31 cellular contexts compared by ENCODE assay signal in genomic region chr11:1393038-1393710, GRCh38. TPM values are rescaled to one million over a fixed set of nuclear protein-coding genes. Genes with fewer than 3 reads are reported as not detected.
"Had no signal": no experiment of that assay in that cellular context is flagged by ENCODE, and none has a peak within 500 bp of the region (broad histone marks: within the 10 kb centered on the region; RNA-seq: fewer than 3 reads in every experiment).

No MANE protein-coding gene starts in this region.

- ATAC-seq: activated CD8-positive, alpha-beta memory T cell treated with anti-CD3 and anti-CD28 coated beads, Interleukin-2, amount 10 ng/mL, durations not matched to agents 7 days and 5 days; activated CD8-positive, alpha-beta T cell treated with anti-CD3 and anti-CD28 coated beads, Interleukin-2, amount 10 ng/mL, durations not matched to agents 7 days and 5 days; esophagus mucosa; heart left ventricle; left lung; sciatic nerve; SK-N-SH treated with all-trans-retinoic acid at 6 μM for 48 hours; stimulated activated naive CD8-positive, alpha-beta T cell treated with anti-CD3 and anti-CD28 coated beads, Interleukin-15, Interleukin-2, amounts not matched to agents 100 U/mL and 50 U/mL, for 24 hours; T-helper 17 cell; WTC11 had no signal

- H3K36me3 ChIP-seq: adrenal gland, ascending aorta, brain microvascular endothelial cell, heart left ventricle, left lung, thoracic aorta, uterus had no signal

- H3K9me3 ChIP-seq: adrenal gland, ascending aorta, heart left ventricle, left lung, thoracic aorta, uterus had no signal

- H3K4me3 ChIP-seq: adrenal gland, ascending aorta, coronary artery, heart left ventricle, left lung, lung, skin epidermis, thoracic aorta, uterus had no signal

- H3K27ac ChIP-seq: ascending aorta, brain microvascular endothelial cell, coronary artery, heart left ventricle, left lung, skin epidermis, thoracic aorta, uterus had no signal

- DNase-seq: activated CD4-positive, alpha-beta T cell treated with anti-CD3 and anti-CD28 coated beads for 1 hour; activated CD4-positive, alpha-beta T cell treated with anti-CD3 and anti-CD28 coated beads, Interleukin-2, amount 10 ng/mL, durations not matched to agents 7 days and 5 days; activated CD8-positive, alpha-beta memory T cell treated with anti-CD3 and anti-CD28 coated beads, Interleukin-2, amount 10 ng/mL, durations not matched to agents 7 days and 5 days; activated CD8-positive, alpha-beta T cell treated with anti-CD3 and anti-CD28 coated beads, Interleukin-2, amount 10 ng/mL, durations not matched to agents 7 days and 5 days; activated naive CD4-positive, alpha-beta T cell; activated naive CD8-positive, alpha-beta T cell treated with anti-CD3 and anti-CD28 coated beads for 36 hours; activated T-cell treated with anti-CD3 and anti-CD28 coated beads, Interleukin-2, amount 50 U/mL, for 48 hours; adrenal gland; brain microvascular endothelial cell; foreskin fibroblast; kidney glomerular epithelial cell; mesendoderm; occipital lobe; stimulated activated CD4-positive, alpha-beta T cell treated with anti-CD3 and anti-CD28 coated beads, Interleukin-12 subunit alpha, Interleukin-12 subunit beta, amount 100 ng/mL, for 4 hours; stimulated activated CD4-positive, alpha-beta T cell treated with anti-CD3 and anti-CD28 coated beads, Interleukin-4, amount 100 ng/mL, for 1 hour; stimulated activated naive CD8-positive, alpha-beta T cell treated with anti-CD3 and anti-CD28 coated beads, Interleukin-15, Interleukin-2, amounts not matched to agents 100 U/mL and 50 U/mL, for 24 hours; T-helper 17 cell; T1000; trophoblast cell; uterus had no signal

RNA-seq across cellular contexts. Expression of gene BRSK2, which starts 3.4 kb away (rescaled TPM):
- total RNA-seq: activated CD4-positive, alpha-beta T cell treated with anti-CD3 and anti-CD28 coated beads, Interleukin-2, amount 10 ng/mL, durations not matched to agents 7 days and 5 days had no signal
